8 cellular contexts compared by ENCODE assay signal in the genomic region with DNA sequence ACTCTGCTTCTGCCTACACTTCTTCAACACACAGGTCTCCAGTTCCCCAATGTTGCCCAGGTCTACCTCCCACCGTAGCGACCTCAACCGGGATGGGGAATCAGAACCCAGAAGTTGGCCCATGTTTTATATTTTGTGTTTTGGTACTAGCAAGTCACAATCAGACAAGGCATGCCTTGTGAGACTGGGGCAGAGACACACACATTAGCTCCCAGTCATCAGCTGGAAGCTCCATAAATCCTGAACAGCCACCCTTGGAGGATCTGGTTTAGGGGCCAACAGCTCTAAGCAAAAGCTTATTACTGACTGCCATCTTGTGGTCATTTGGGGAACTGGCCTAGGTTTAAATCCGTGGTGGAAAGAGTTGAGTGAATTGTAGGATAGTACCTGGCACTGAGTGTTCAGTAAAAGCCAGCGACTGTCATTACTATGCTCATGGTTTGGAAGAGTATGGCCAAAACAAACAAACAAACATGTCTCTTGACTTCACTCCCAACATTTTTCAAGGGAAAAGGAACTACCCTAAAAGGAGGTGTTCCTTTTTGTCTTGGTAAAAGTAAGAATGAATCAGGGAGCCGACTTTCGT. TPM values are rescaled to one million over a fixed set of nuclear protein-coding genes. Genes with fewer than 3 reads are reported as not detected.
DNase-seq lines count a peak whose midpoint lies in the region; ATAC-seq and TF ChIP-seq lines count a peak whose summit lies in the region.

No MANE protein-coding gene starts in this region.

- peaks cover 35% of the 10 kb centered on the region for H3K4me1 Mint-ChIP-seq in CD4-positive, alpha-beta T cell (ENCODE audit: low read depth)
- H3K4me1 Mint-ChIP-seq in activated CD4-positive, alpha-beta T cell treated with anti-CD3 and anti-CD28 coated beads, Interleukin-2, amount 10 ng/mL, durations not matched to agents 7 days and 5 days = peaks cover 59% of the 10 kb centered on the region

- 65% methylated on average over 7 of the region's 7 CpGs for WGBS in liver

- no peak overlapping the region for H3K27ac ChIP-seq in CD4-positive, alpha-beta T cell (ENCODE audit: low read depth, low read length)
- no peak overlapping the region for H3K27ac ChIP-seq in colonic mucosa
- H3K27ac ChIP-seq in liver (ENCODE audit: low read depth in 1 of 2, low read length in 2 of 2) = no peak overlapping the region

- DNase-seq in CD4-positive, alpha-beta T cell = peak; percentile 41 to 83 (median 70)
- peak; percentile 89 for DNase-seq in NCI-H69 (lab: John Stamatoyannopoulos, UW)
- DNase-seq in activated CD4-positive, alpha-beta T cell treated with anti-CD3 and anti-CD28 coated beads, Interleukin-2, amount 10 ng/mL, durations not matched to agents 7 days and 5 days = peak; percentile 86
- peak; percentile 88 for DNase-seq in colonic mucosa
- DNase-seq in stimulated activated CD8-positive, alpha-beta memory T cell treated with anti-CD3 and anti-CD28 coated beads, Interleukin-12 subunit alpha, Interleukin-12 subunit beta, amount 100 ng/mL, for 1 hour (ENCODE audit: low read depth) = peak; percentile 71

- no peak overlapping the region for H3K4me3 ChIP-seq in colonic mucosa
- H3K4me3 ChIP-seq in liver (ENCODE audit: low read depth in 1 of 3, low read length in 3 of 3) = no peak overlapping the region

- no peak overlapping the region for H3K9ac ChIP-seq in colonic mucosa (ENCODE audit: low read depth in 2 of 2, low read length in 2 of 2)
- no peak overlapping the region for H3K9ac ChIP-seq in liver (ENCODE audit: low read depth in 1 of 2, low read length in 2 of 2)

- no peaks in the 10 kb centered on the region for H3K27me3 Mint-ChIP-seq in CD4-positive, alpha-beta T cell
- no peaks in the 10 kb centered on the region for H3K27me3 Mint-ChIP-seq in activated CD4-positive, alpha-beta T cell treated with anti-CD3 and anti-CD28 coated beads, Interleukin-2, amount 10 ng/mL, durations not matched to agents 7 days and 5 days

- H3K36me3 Mint-ChIP-seq in CD4-positive, alpha-beta T cell (ENCODE audit: low read depth) = no peaks in the 10 kb centered on the region
- H3K36me3 Mint-ChIP-seq in activated CD4-positive, alpha-beta T cell treated with anti-CD3 and anti-CD28 coated beads, Interleukin-2, amount 10 ng/mL, durations not matched to agents 7 days and 5 days (ENCODE audit: low read depth) = peaks cover 6% of the 10 kb centered on the region

- H3K9me3 Mint-ChIP-seq in CD4-positive, alpha-beta T cell = no peaks in the 10 kb centered on the region
- H3K9me3 Mint-ChIP-seq in activated CD4-positive, alpha-beta T cell treated with anti-CD3 and anti-CD28 coated beads, Interleukin-2, amount 10 ng/mL, durations not matched to agents 7 days and 5 days = no peaks in the 10 kb centered on the region

- H3K27me3 ChIP-seq in CD4-positive, alpha-beta T cell (ENCODE audit: control insufficient read depth, insufficient read depth, low read length) = no peaks in the 10 kb centered on the region
- H3K27me3 ChIP-seq in colonic mucosa (no peaks in the 10 kb centered on the region), liver (ENCODE audit: control insufficient read depth in 4 of 4, insufficient read depth in 4 of 4, low read length in 3 of 4) (no peaks in the 10 kb centered on the region)

- no peaks in the 10 kb centered on the region for H3K9me3 ChIP-seq in CD4-positive, alpha-beta T cell (ENCODE audit: control insufficient read depth, low read length)
- H3K9me3 ChIP-seq in colonic mucosa (no peaks in the 10 kb centered on the region), liver (ENCODE audit: control insufficient read depth in 4 of 4, low read length in 3 of 4) (no peaks in the 10 kb centered on the region)

- CTCF ChIA-PET in CD4-positive, alpha-beta T cell (lab: Charles Lee) = interaction anchor here (0.6 to 8.7 kb wide), 21 partner anchors 10 to 428 kb away, joined by 3 to 205 read pairs (median 4); a partner anchor contains a TSS
- CTCF ChIA-PET in activated CD4-positive, alpha-beta T cell treated with anti-CD3 and anti-CD28 coated beads, Interleukin-2, amount 10 ng/mL, durations not matched to agents 7 days and 5 days (lab: Charles Lee) = interaction anchor here (0.6 to 14.4 kb wide), 34 partner anchors 9 to 451 kb away, joined by 3 to 482 read pairs (median 5); a partner anchor contains a TSS

- intact Hi-C loops in CD4-positive, alpha-beta T cell (cut with DNase I, micrococcal nuclease) = loop anchor here (1.0 kb wide), 5 partner anchors 38 to 444 kb away; a partner anchor contains a TSS
- intact Hi-C loops in colonic mucosa (cut with DNase I) = loop anchor here (5.0 kb wide), 1 partner anchor 443 kb away; no protein-coding TSS in a partner anchor

- POLR2A ChIA-PET in CD4-positive, alpha-beta T cell (lab: Charles Lee) = interaction anchor here (0.6 to 5.2 kb wide), 9 partner anchors 27 to 336 kb away, joined by 3 to 57 read pairs (median 6); a partner anchor contains a TSS
- POLR2A ChIA-PET in activated CD4-positive, alpha-beta T cell treated with anti-CD3 and anti-CD28 coated beads, Interleukin-2, amount 10 ng/mL, durations not matched to agents 7 days and 5 days (lab: Charles Lee) = interaction anchor here (0.6 to 2.3 kb wide), 6 partner anchors 38 to 192 kb away, joined by 3 to 22 read pairs (median 8); a partner anchor contains a TSS

- peak; percentile 95 for TF ChIP-seq CTCF in CD4-positive, alpha-beta T cell (IDR thresholded peaks at IDR 0.05)
- TF ChIP-seq CTCF in colonic mucosa (IDR thresholded peaks at IDR 0.05) (peak; percentile 99), liver (IDR thresholded peaks at IDR 0.05; ENCODE audit: low read depth, low read length, missing input control) (peak; percentile 100)

- TF ChIP-seq RAD21 in liver (IDR thresholded peaks at IDR 0.05) = peak; percentile 100

- H3K4me1 ChIP-seq in colonic mucosa (no peaks in the 10 kb centered on the region), liver (ENCODE audit: control insufficient read depth in 4 of 4, insufficient read depth in 4 of 4, low read length in 3 of 4) (no peaks in the 10 kb centered on the region)

- H3K4me3 Mint-ChIP-seq in CD4-positive, alpha-beta T cell = no peak overlapping the region
- H3K4me3 Mint-ChIP-seq in activated CD4-positive, alpha-beta T cell treated with anti-CD3 and anti-CD28 coated beads, Interleukin-2, amount 10 ng/mL, durations not matched to agents 7 days and 5 days = no peak overlapping the region

- ATAC-seq in CD4-positive, alpha-beta T cell (ENCODE audit: poor library complexity) = peak; percentile 58
- ATAC-seq in HG03460 (IDR thresholded peaks at IDR 0.05; ENCODE audit: unreplicated experiment) (peak; percentile 68), HG02642 (IDR thresholded peaks at IDR 0.05; ENCODE audit: poor library complexity, unreplicated experiment) (no peak)

- H3K36me3 ChIP-seq in colonic mucosa (no peaks in the 10 kb centered on the region), liver (ENCODE audit: control insufficient read depth in 4 of 4, insufficient read depth in 3 of 4, low read depth in 1 of 4, low read length in 3 of 4) (no peaks in the 10 kb centered on the region)

- H3K27ac Mint-ChIP-seq in CD4-positive, alpha-beta T cell = peak overlapping the region; percentile 76
- peak overlapping the region; percentile 89 for H3K27ac Mint-ChIP-seq in activated CD4-positive, alpha-beta T cell treated with anti-CD3 and anti-CD28 coated beads, Interleukin-2, amount 10 ng/mL, durations not matched to agents 7 days and 5 days

TF ChIP-seq in liver, 16 proteins besides CTCF, POLR2A, EP300 and RAD21:
- TF ChIP-seq HNF4A (conservative IDR thresholded peaks at IDR 0.05) (no peak), RXRA (IDR thresholded peaks at IDR 0.05) (peak in 1 of 2 donors; percentile 31)

RNA-seq across cellular contexts. Expression of a gene that starts 40.5 kb away (rescaled TPM):
- 100 to 1,000 TPM; 175 to 183 TPM for total RNA-seq in CD4-positive, alpha-beta T cell
- 100 to 1,000 TPM; 393 to 412 TPM for total RNA-seq in activated CD4-positive, alpha-beta T cell treated with anti-CD3 and anti-CD28 coated beads, Interleukin-2, amount 10 ng/mL, durations not matched to agents 7 days and 5 days
- total RNA-seq in colonic mucosa (10 to 100 TPM; 15.6 to 26.2 TPM), liver (100 to 1,000 TPM in 1 of 2 donors, 10 to 100 TPM in 1; 10.9 to 141 TPM)
- polyA plus RNA-seq in liver = 10 to 100 TPM in 1 of 2 donors, 1 to 10 TPM in 1; 5.5 to 10.4 TPM

RNA-seq across cellular contexts. Expression of a gene that starts 47.2 kb away (rescaled TPM):
- total RNA-seq in CD4-positive, alpha-beta T cell = 1 to 10 TPM; 5.9 to 6.6 TPM
- 10 to 100 TPM; 15.3 to 16.6 TPM for total RNA-seq in activated CD4-positive, alpha-beta T cell treated with anti-CD3 and anti-CD28 coated beads, Interleukin-2, amount 10 ng/mL, durations not matched to agents 7 days and 5 days
- total RNA-seq in colonic mucosa (10 to 100 TPM; 13.3 to 15.2 TPM), liver (10 to 100 TPM in 1 of 2 donors, 1 to 10 TPM in 1; 2.4 to 10.7 TPM)
- 1 to 10 TPM; 1.4 TPM for polyA plus RNA-seq in liver

RNA-seq across cellular contexts. Expression of a gene that starts 47.5 kb away (rescaled TPM):
- under 1 TPM; 0.41 to 0.47 TPM for total RNA-seq in CD4-positive, alpha-beta T cell
- 1 to 10 TPM in 1 of 2 experiments, under 1 TPM in 1; 0.92 to 1.3 TPM for total RNA-seq in activated CD4-positive, alpha-beta T cell treated with anti-CD3 and anti-CD28 coated beads, Interleukin-2, amount 10 ng/mL, durations not matched to agents 7 days and 5 days
- total RNA-seq in colonic mucosa = 1 to 10 TPM in 1 of 2 donors, under 1 TPM in 1; 0.62 to 1.2 TPM
- total RNA-seq in liver = 1 to 10 TPM in 1 of 2 donors, under 1 TPM in 1; 0.67 to 3.2 TPM
- under 1 TPM; 0.39 to 0.57 TPM for polyA plus RNA-seq in liver
